Comparison of ENCODE assay signal across 19 cellular contexts in genomic region chr10:32454148-32454547, GRCh38.
"Had no signal": no experiment of that assay in that cellular context is flagged by ENCODE, and none has a peak within 500 bp of the region (broad histone marks: within the 10 kb centered on the region; RNA-seq: fewer than 3 reads in every experiment).

No MANE protein-coding gene starts in this region.

- ATAC-seq: foreskin keratinocyte; natural killer cell treated with Interleukin-12 subunit alpha and Interleukin-12 subunit beta and Interleukin-15 and Interleukin-18, amount 100 ng/mL, for 72 hours; stimulated activated naive CD8-positive, alpha-beta T cell treated with anti-CD3 and anti-CD28 coated beads, Interleukin-15, amount 100 ng/mL, for 72 hours had no signal

- DNase-seq: activated CD4-positive, alpha-beta T cell treated with anti-CD3 and anti-CD28 coated beads for 1 hour; activated CD4-positive, alpha-beta T cell treated with anti-CD3 and anti-CD28 coated beads, Interleukin-2, amount 50 U/mL, for 1 hour; activated naive CD8-positive, alpha-beta T cell treated with anti-CD3 and anti-CD28 coated beads for 36 hours; activated T-cell treated with anti-CD3 and anti-CD28 coated beads, Interleukin-2, amount 50 U/mL, for 1 hour; amygdala; cerebellar nuclear complex; cortex of kidney; foreskin keratinocyte; immature natural killer cell; kidney glomerular epithelial cell; left ventricle myocardium inferior; stimulated activated naive CD8-positive, alpha-beta T cell treated with anti-CD3 and anti-CD28 coated beads, Interleukin-15, amount 100 ng/mL, for 72 hours; T-helper 1 cell; uterus; WERI-Rb-1 had no signal

- H3K4me3 ChIP-seq: hepatocyte, left ventricle myocardium inferior, suprapubic skin, tibial nerve, uterus had no signal
